Comparison of ENCODE assay signal across 8 cellular contexts in genomic region chr1:40315239-40315794, GRCh38. TPM values are rescaled to one million over a fixed set of nuclear protein-coding genes. Genes with fewer than 3 reads are reported as not detected.
DNase-seq lines count a peak whose midpoint lies in the region; TF ChIP-seq lines count a peak whose summit lies in the region.

No MANE protein-coding gene starts in this region.

- H3K4me3 ChIP-seq in AG09309 (ENCODE audit: control insufficient read depth, low read depth, low read length) = peak overlapping the region; percentile 39
- H3K4me3 ChIP-seq in neuronal stem cell (ENCODE audit: low read length in 2 of 2) = peak overlapping the region; percentile 64 to 87
- peak overlapping the region; percentile 43 to 71 (median 52) for H3K4me3 ChIP-seq in stomach

- peak overlapping the region; percentile 26 for H3K23ac ChIP-seq in neuronal stem cell (ENCODE audit: low read depth, low read length, poor library complexity)

- H2AFZ ChIP-seq in neuronal stem cell (ENCODE audit: low read length) = peak overlapping the region; percentile 97

- no peaks in the 10 kb centered on the region for H3K36me3 ChIP-seq in neuronal stem cell (replicated peaks in 1 of 2; ENCODE audit: control insufficient read depth in 2 of 2, insufficient read depth in 2 of 2, low read length in 2 of 2)
- no peaks in the 10 kb centered on the region for H3K36me3 ChIP-seq in stomach

- TF ChIP-seq EP300 in stomach (IDR thresholded peaks at IDR 0.05) = no peak

- H3K27ac ChIP-seq in neuronal stem cell (replicated peaks; ENCODE audit: low read length) = peak overlapping the region; percentile 79
- peak overlapping the region in 2 of 5 donors; percentile 2 to 24 for H3K27ac ChIP-seq in stomach

- peak overlapping the region; percentile 96 for H2BK5ac ChIP-seq in neuronal stem cell (ENCODE audit: low read length)

- peak overlapping the region; percentile 98 for H3K18ac ChIP-seq in neuronal stem cell (ENCODE audit: low read length)

- CTCF ChIA-PET in activated naive CD4-positive, alpha-beta T cell treated with anti-CD3 and anti-CD28 coated beads for 36 hours (lab: Charles Lee) = interaction anchor here (0.6 to 9.1 kb wide), 39 partner anchors 9 to 280 kb away, joined by 3 to 134 read pairs (median 4); partner anchors contain the start of genes PPT1 and SMAP2

- peak overlapping the region; percentile 87 for H3K4me2 ChIP-seq in neuronal stem cell (ENCODE audit: insufficient read depth, low read length, poor library complexity, severe bottlenecking)

- WGBS in neuronal stem cell (ENCODE audit: extremely low coverage in 2 of 2, insufficient read length in 2 of 2, insufficient replicate concordance in 1 of 2), 2 donors = no CpG with 5 or more reads among the region's 42 CpGs
- 2 to 3% (median 2%) methylated on average over 21 to 42 of the region's 42 CpGs for WGBS in stomach, 5 donors

- intact Hi-C loops in activated naive CD4-positive, alpha-beta T cell treated with anti-CD3 and anti-CD28 coated beads for 36 hours (cut with micrococcal nuclease) = loop anchor here (1.0 to 5.0 kb wide), 8 partner anchors 23 to 237 kb away; partner anchors contain the start of genes PPT1, RLF and ZMPSTE24
- intact Hi-C loops in stomach (cut with DNase I; ENCODE audit: low total_unique reads) = no loop called here

- no peaks in the 10 kb centered on the region for H3K9me3 ChIP-seq in neuronal stem cell (replicated peaks in 1 of 2; ENCODE audit: control insufficient read depth in 2 of 2, insufficient read depth in 1 of 2, low read depth in 1 of 2, low read length in 2 of 2)
- no peaks in the 10 kb centered on the region for H3K9me3 ChIP-seq in stomach

- H2AK5ac ChIP-seq in neuronal stem cell (ENCODE audit: low read depth, low read length) = peak overlapping the region; percentile 81

- H3K27me3 Mint-ChIP-seq in activated naive CD4-positive, alpha-beta T cell treated with anti-CD3 and anti-CD28 coated beads for 36 hours (ENCODE audit: low read depth) = peaks cover 7% of the 10 kb centered on the region

- no peak overlapping the region for H4K91ac ChIP-seq in neuronal stem cell (ENCODE audit: low read depth, low read length, poor library complexity)

- H3K36me3 Mint-ChIP-seq in activated naive CD4-positive, alpha-beta T cell treated with anti-CD3 and anti-CD28 coated beads for 36 hours (ENCODE audit: low read depth) = no peaks in the 10 kb centered on the region

- no peak overlapping the region for H3K4ac ChIP-seq in neuronal stem cell (ENCODE audit: low read length)

- no peak overlapping the region for H3K14ac ChIP-seq in neuronal stem cell (ENCODE audit: low read length)

- H3K4me1 ChIP-seq in neuronal stem cell (ENCODE audit: control insufficient read depth in 2 of 2, insufficient read depth in 1 of 2, low read depth in 1 of 2, low read length in 2 of 2) = peaks cover 12 to 21% of the 10 kb centered on the region in 2 donors
- peaks cover 24 to 47% (median 34%) of the 10 kb centered on the region in 4 donors for H3K4me1 ChIP-seq in stomach

- peaks cover 28% of the 10 kb centered on the region for H3K4me1 Mint-ChIP-seq in activated naive CD4-positive, alpha-beta T cell treated with anti-CD3 and anti-CD28 coated beads for 36 hours (ENCODE audit: low read depth)

- H3K4me3 Mint-ChIP-seq in activated naive CD4-positive, alpha-beta T cell treated with anti-CD3 and anti-CD28 coated beads for 36 hours = peak overlapping the region; percentile 76

- H2BK15ac ChIP-seq in neuronal stem cell (ENCODE audit: low read length) = peak overlapping the region; percentile 90

- no peak overlapping the region for H3K27ac Mint-ChIP-seq in activated naive CD4-positive, alpha-beta T cell treated with anti-CD3 and anti-CD28 coated beads for 36 hours

- DNase-seq in AG09309 (ENCODE audit: low read depth) = peak; percentile 44
- DNase-seq in LHCN-M2 (ENCODE audit: low read depth) = peak; percentile 32
- peak; percentile 78 for DNase-seq in SIG-M5 treated with dmso at 0.1 percent for 504 hours (lab: John Stamatoyannopoulos, UW; ENCODE audit: unreplicated experiment)
- DNase-seq in activated naive CD4-positive, alpha-beta T cell treated with anti-CD3 and anti-CD28 coated beads for 36 hours = peak; percentile 90
- peak; percentile 87 for DNase-seq in germinal center (ENCODE audit: low spot score)
- peak; percentile 86 for DNase-seq in neuronal stem cell (ENCODE audit: low spot score)
- DNase-seq in stomach = peak; percentile 83

- peaks cover 12 to 39% (median 24%) of the 10 kb centered on the region in 3 experiments for H3K27me3 ChIP-seq in neuronal stem cell (ENCODE audit: control insufficient read depth in 3 of 3, insufficient read depth in 3 of 3, low read depth in 1 of 3, low read length in 3 of 3)
- peaks cover 4 to 46% (median 16%) of the 10 kb centered on the region in 3 donors for H3K27me3 ChIP-seq in stomach

- peak; percentile 46 for TF ChIP-seq POLR2A in GM19193 (IDR thresholded peaks at IDR 0.05; ENCODE audit: extremely low read depth, insufficient read depth, insufficient read length)
- TF ChIP-seq POLR2A in stomach (IDR thresholded peaks at IDR 0.05) = no peak

- no peak overlapping the region for H4K8ac ChIP-seq in neuronal stem cell (ENCODE audit: low read depth, low read length)

- peaks cover 1% of the 10 kb centered on the region for H3K79me1 ChIP-seq in neuronal stem cell (ENCODE audit: low read depth, low read length)

- no peaks in the 10 kb centered on the region for H3K9me3 Mint-ChIP-seq in activated naive CD4-positive, alpha-beta T cell treated with anti-CD3 and anti-CD28 coated beads for 36 hours

- peak; percentile 94 for TF ChIP-seq CTCF in AG09309 (IDR thresholded peaks at IDR 0.05; ENCODE audit: control insufficient read depth, insufficient read depth, low read depth, low read length, missing control alignments)
- peak in 5 of 7 experiments; percentile 84 to 98 (median 95) for TF ChIP-seq CTCF in stomach (IDR thresholded peaks at IDR 0.05)

- H3K9ac ChIP-seq in neuronal stem cell (ENCODE audit: low read depth, low read length, poor library complexity) = no peak overlapping the region

- peak overlapping the region; percentile 25 for H2BK120ac ChIP-seq in neuronal stem cell (ENCODE audit: low read depth, low read length)

- H2BK12ac ChIP-seq in neuronal stem cell (ENCODE audit: low read length) = no peak overlapping the region

RNA-seq across cellular contexts. Expression of gene COL9A2, which starts 1.8 kb away (rescaled TPM):
- total RNA-seq in LHCN-M2 (2014; rRNA removed) = not detected in 2 replicates
- 0.10 TPM for polyA plus RNA-seq in LHCN-M2 (2012)
- total RNA-seq in activated naive CD4-positive, alpha-beta T cell treated with anti-CD3 and anti-CD28 coated beads for 36 hours = 1 to 10 TPM; 6.2 to 6.8 TPM
- polyA plus RNA-seq in neuronal stem cell (2013, experiment 1 of 2) = 18.6 TPM
- polyA plus RNA-seq in neuronal stem cell (2013, experiment 2 of 2) = 18.6 TPM
- total RNA-seq in stomach = 10 to 100 TPM in 4 of 5 donors, 1 to 10 TPM in 1; 7.2 to 79.0 (median 30.3) TPM
- 10 to 100 TPM in 1 of 3 donors, 1 to 10 TPM in 2; 5.7 to 19.1 (median 7.5) TPM for polyA plus RNA-seq in stomach

RNA-seq across cellular contexts. Expression of gene ZMPSTE24, which starts 57.3 kb away (rescaled TPM):
- total RNA-seq in LHCN-M2 (2014; rRNA removed) (53.0 and 56.5 TPM in 2 replicates), stomach (10 to 100 TPM in 4 of 5 donors, 1 to 10 TPM in 1; 7.8 to 67.7 (median 23.2) TPM)
- polyA plus RNA-seq in LHCN-M2 (2012) = 19.0 TPM
- 10 to 100 TPM; 13.2 to 14.7 TPM for total RNA-seq in activated naive CD4-positive, alpha-beta T cell treated with anti-CD3 and anti-CD28 coated beads for 36 hours
- polyA plus RNA-seq in neuronal stem cell (2013, experiment 1 of 2) = 16.6 TPM
- polyA plus RNA-seq in neuronal stem cell (2013, experiment 2 of 2) = 17.6 TPM
- polyA plus RNA-seq in stomach = 10 to 100 TPM in 2 of 3 donors, 1 to 10 TPM in 1; 9.6 to 14.3 (median 14.1) TPM

RNA-seq across cellular contexts. Expression of gene SMAP2, which starts 58.2 kb away (rescaled TPM):
- total RNA-seq in LHCN-M2 (2014; rRNA removed) = 34.9 and 35.1 TPM in 2 replicates
- polyA plus RNA-seq in LHCN-M2 (2012) = 20.3 TPM
- total RNA-seq in activated naive CD4-positive, alpha-beta T cell treated with anti-CD3 and anti-CD28 coated beads for 36 hours = 100 to 1,000 TPM; 390 to 391 TPM
- 12.8 TPM for polyA plus RNA-seq in neuronal stem cell (2013, experiment 1 of 2)
- 12.4 TPM for polyA plus RNA-seq in neuronal stem cell (2013, experiment 2 of 2)
- 10 to 100 TPM; 21.6 to 58.0 (median 35.9) TPM for total RNA-seq in stomach
- polyA plus RNA-seq in stomach = 10 to 100 TPM; 22.4 to 50.4 (median 27.8) TPM

Comparison
In these comparisons a context has a peak if more than half of its experiments do, and no peak if none do; other contexts are left out.
1. DNase-seq: peak in every context shown above with its lines; median percentile 90 in activated naive CD4-positive, alpha-beta T cell treated with anti-CD3 and anti-CD28 coated beads for 36 hours; 87 in germinal center; 86 in neuronal stem cell; 83 in stomach; 78 in SIG-M5 treated with dmso at 0.1 percent for 504 hours; 44 in AG09309; 32 in LHCN-M2.
2. RNA of gene SMAP2, which starts 58.2 kb away (total RNA-seq): 390 to 391 TPM in activated naive CD4-positive, alpha-beta T cell treated with anti-CD3 and anti-CD28 coated beads for 36 hours; 21.6 to 58.0 TPM in stomach and 34.9 to 35.1 TPM in LHCN-M2; every median in the first group is over 4 times any median in the second.
3. Peak in every context shown above with its lines, with median percentiles within 50 percentile points of each other: H3K4me3 ChIP-seq.